ENCODE assay signal across 1 cellular context in genomic region chr1:244757091-244757939, GRCh38.
TF ChIP-seq lines count a peak whose summit lies in the region.

No MANE protein-coding gene starts in this region.

TF ChIP-seq in IMR-90, 13 proteins besides CTCF, POLR2A, EP300 and RAD21 (continued from another document):
- TF ChIP-seq USF2 (IDR thresholded peaks at IDR 0.05; ENCODE audit: low read depth, low read length) (no peak), FOS (IDR thresholded peaks at IDR 0.05; ENCODE audit: low read depth, low read length) (no peak), CEBPB (IDR thresholded peaks at IDR 0.05; ENCODE audit: low read depth, low read length) (no peak), RCOR1 (IDR thresholded peaks at IDR 0.05; ENCODE audit: insufficient replicate concordance, low read length) (no peak), BHLHE40 (IDR thresholded peaks at IDR 0.05; ENCODE audit: low read depth, low read length) (no peak), ELK1 (IDR thresholded peaks at IDR 0.05; ENCODE audit: borderline replicate concordance, low read depth, low read length) (no peak)
